ENCODE assay signal across 8 cellular contexts in genomic region chr15:66502491-66502890, GRCh38. TPM values are rescaled to one million over a fixed set of nuclear protein-coding genes. Genes with fewer than 3 reads are reported as not detected.
DNase-seq lines count a peak whose midpoint lies in the region; ATAC-seq and TF ChIP-seq lines count a peak whose summit lies in the region.

No MANE protein-coding gene starts in this region.

- peaks cover 70% of the 10 kb centered on the region for H3K36me3 ChIP-seq in MG63

- peak overlapping the region; percentile 76 for H3K4me3 Mint-ChIP-seq in Calu3 (ENCODE audit: low read depth, unreplicated experiment)
- peak overlapping the region; percentile 98 for H3K4me3 Mint-ChIP-seq in dendritic cell treated with granulocyte-macrophage colony-stimulating factor and Interleukin-4, amounts not matched to agents 40 ng/mL and 50 ng/mL, for 4 days
- H3K4me3 Mint-ChIP-seq in nephron progenitor cell = peak overlapping the region; percentile 99

- BruUV-seq in Calu3 (replicated peaks; lab: Mats Ljungman, UMichigan) = no TSS peak

- DNase-seq in Calu3 (no peak), MG63 (no peak), nephron progenitor cell (no peak)
- no peak for DNase-seq in activated effector memory CD4-positive, alpha-beta T cell treated with Interleukin-2 at 50 U/mL for 16 hours

- intact Hi-C loops in Calu3 (cut with micrococcal nuclease; ENCODE audit: unreplicated experiment) = no loop called here
- intact Hi-C loops in dendritic cell treated with granulocyte-macrophage colony-stimulating factor and Interleukin-4, amounts not matched to agents 40 ng/mL and 50 ng/mL, for 4 days (cut with micrococcal nuclease) = no loop called here

- H3K9me3 ChIP-seq in MG63 = no peaks in the 10 kb centered on the region

- ATAC-seq in HG02588 (IDR thresholded peaks at IDR 0.05; ENCODE audit: unreplicated experiment) (no peak), HG03432 (IDR thresholded peaks at IDR 0.05; ENCODE audit: unreplicated experiment) (no peak), GM18858 (IDR thresholded peaks at IDR 0.05; ENCODE audit: unreplicated experiment) (no peak)

- H3K27me3 ChIP-seq in MG63 = no peaks in the 10 kb centered on the region

- H3K27me3 Mint-ChIP-seq in Calu3 (ENCODE audit: unreplicated experiment) (no peaks in the 10 kb centered on the region), nephron progenitor cell (ENCODE audit: low read depth, poor library complexity) (peaks cover 4% of the 10 kb centered on the region)
- no peaks in the 10 kb centered on the region for H3K27me3 Mint-ChIP-seq in dendritic cell treated with granulocyte-macrophage colony-stimulating factor and Interleukin-4, amounts not matched to agents 40 ng/mL and 50 ng/mL, for 4 days

- CTCF ChIA-PET in Calu3 (lab: Charles Lee) = no interaction called here

- TF ChIP-seq CTCF in Calu3 (IDR thresholded peaks at IDR 0.05; ENCODE audit: unreplicated experiment) = no peak
- TF ChIP-seq CTCF in nephron progenitor cell (IDR thresholded peaks at IDR 0.05) = no peak

- peak overlapping the region; percentile 95 for H3K4me3 ChIP-seq in MG63

- H3K4me1 Mint-ChIP-seq in Calu3 (ENCODE audit: low read depth, unreplicated experiment) = peaks cover 25% of the 10 kb centered on the region
- H3K4me1 Mint-ChIP-seq in dendritic cell treated with granulocyte-macrophage colony-stimulating factor and Interleukin-4, amounts not matched to agents 40 ng/mL and 50 ng/mL, for 4 days (ENCODE audit: low read depth) = peaks cover 53% of the 10 kb centered on the region
- peaks cover 50% of the 10 kb centered on the region for H3K4me1 Mint-ChIP-seq in nephron progenitor cell

- H3K9me3 Mint-ChIP-seq in Calu3 (ENCODE audit: low read depth, unreplicated experiment) (no peaks in the 10 kb centered on the region), nephron progenitor cell (no peaks in the 10 kb centered on the region)
- H3K9me3 Mint-ChIP-seq in dendritic cell treated with granulocyte-macrophage colony-stimulating factor and Interleukin-4, amounts not matched to agents 40 ng/mL and 50 ng/mL, for 4 days = no peaks in the 10 kb centered on the region

- H3K36me3 Mint-ChIP-seq in Calu3 (ENCODE audit: insufficient read depth, unreplicated experiment) (peaks cover 81% of the 10 kb centered on the region), nephron progenitor cell (ENCODE audit: low read depth) (peaks cover 57% of the 10 kb centered on the region)
- H3K36me3 Mint-ChIP-seq in dendritic cell treated with granulocyte-macrophage colony-stimulating factor and Interleukin-4, amounts not matched to agents 40 ng/mL and 50 ng/mL, for 4 days (ENCODE audit: low read depth) = peaks cover 78% of the 10 kb centered on the region

- H3K27ac Mint-ChIP-seq in Calu3 (ENCODE audit: unreplicated experiment) (peak overlapping the region; percentile 92), nephron progenitor cell (peak overlapping the region; percentile 76)
- peak overlapping the region; percentile 35 for H3K27ac Mint-ChIP-seq in dendritic cell treated with granulocyte-macrophage colony-stimulating factor and Interleukin-4, amounts not matched to agents 40 ng/mL and 50 ng/mL, for 4 days

RNA-seq across cellular contexts. Expression of gene RPL4, which starts 2.2 kb away (rescaled TPM):
- total RNA-seq in Calu3 (2022) = 2,415 and 2,676 TPM in 2 replicates
- total RNA-seq in MG63 (2014; rRNA removed; shearing (Covaris generic); ENCODE audit: low replicate concordance) = 9,593 and 13,354 TPM in 2 replicates

RNA-seq across cellular contexts. Expression of gene ZWILCH, which starts 2.6 kb away (rescaled TPM):
- 33.2 and 34.5 TPM in 2 replicates for total RNA-seq in Calu3 (2022)
- total RNA-seq in MG63 (2014; rRNA removed; shearing (Covaris generic); ENCODE audit: low replicate concordance) = 36.4 and 59.1 TPM in 2 replicates

RNA-seq across cellular contexts. Expression of gene SNAPC5, which starts 4.9 kb away (rescaled TPM):
- total RNA-seq in Calu3 (2022) = 47.6 and 52.1 TPM in 2 replicates
- total RNA-seq in MG63 (2014; rRNA removed; shearing (Covaris generic); ENCODE audit: low replicate concordance) = 35.4 and 40.8 TPM in 2 replicates

Comparison
In these comparisons a context has a peak if more than half of its experiments do, and no peak if none do; other contexts are left out.
1. H3K27ac Mint-ChIP-seq: peak in every context shown above with its lines; median percentile 92 in Calu3; 76 in nephron progenitor cell; 35 in dendritic cell treated with granulocyte-macrophage colony-stimulating factor and Interleukin-4, amounts not matched to agents 40 ng/mL and 50 ng/mL, for 4 days.